In genomic region chr1:160363010-160363409, GRCh38 we compare ENCODE assay signal across 1 cellular context.
TF ChIP-seq lines count a peak whose summit lies in the region.

No MANE protein-coding gene starts in this region.

TF ChIP-seq in H1, 55 proteins besides CTCF, POLR2A, EP300 and RAD21:
- no peak for TF ChIP-seq SIN3A (conservative IDR thresholded peaks at IDR 0.05 in 1 of 2, IDR thresholded peaks at IDR 0.05 in 1 of 2; ENCODE audit: low read depth in 1 of 2, low read length in 2 of 2)
- TF ChIP-seq SP4 (IDR thresholded peaks at IDR 0.05; ENCODE audit: low read length) = no peak
- TF ChIP-seq ZNF274 (IDR thresholded peaks at IDR 0.05; ENCODE audit: borderline replicate concordance, extremely low read depth, low read length) = no peak
- TF ChIP-seq RFX5 (IDR thresholded peaks at IDR 0.05; ENCODE audit: borderline replicate concordance, low read depth, low read length) = no peak
- TF ChIP-seq E2F6 (IDR thresholded peaks at IDR 0.05) = no peak
- no peak for TF ChIP-seq SIX5 (IDR thresholded peaks at IDR 0.05; ENCODE audit: low read depth, low read length)
- TF ChIP-seq CHD1 (IDR thresholded peaks at IDR 0.05; ENCODE audit: low read depth, low read length) = no peak
- no peak for TF ChIP-seq TBP (IDR thresholded peaks at IDR 0.05; ENCODE audit: low read depth, low read length)
- no peak for TF ChIP-seq SRF (IDR thresholded peaks at IDR 0.05; ENCODE audit: low read depth, low read length)
- TF ChIP-seq BACH1 (IDR thresholded peaks at IDR 0.05; ENCODE audit: low read length) = no peak
- no peak for TF ChIP-seq SAP30 (IDR thresholded peaks at IDR 0.05; ENCODE audit: insufficient read depth, insufficient replicate concordance, low read length)
TF ChIP-seq in H1: peak in this region for 0.
